In genomic region chr9:101387871-101388506, GRCh38 we compare ENCODE assay signal across 9 cellular contexts. TPM values are rescaled to one million over a fixed set of nuclear protein-coding genes. Genes with fewer than 3 reads are reported as not detected.
DNase-seq lines count a peak whose midpoint lies in the region; ATAC-seq and TF ChIP-seq lines count a peak whose summit lies in the region.
"Had no signal": no experiment of that assay in that cellular context is flagged by ENCODE, and none has a peak within 500 bp of the region (broad histone marks: within the 10 kb centered on the region; RNA-seq: fewer than 3 reads in every experiment).

No MANE protein-coding gene starts in this region.

- H3K36me3 ChIP-seq in cardiac muscle cell (peaks cover 14% of the 10 kb centered on the region), thyroid gland (peaks cover 10 to 16% of the 10 kb centered on the region in 2 donors)

- in situ Hi-C loops in astrocyte of the spinal cord (cut with HindIII; ENCODE audit: low sequenced_read_pairs): no loop called here

- 57 to 58% methylated on average over 6 of the region's 6 CpGs for WGBS in thyroid gland, 2 donors

- no peak for TF ChIP-seq POLR2A in thyroid gland (IDR thresholded peaks at IDR 0.05)

- H3K27ac ChIP-seq in cardiac muscle cell (no peak overlapping the region), thyroid gland (no peak overlapping the region)

- H3K27me3 ChIP-seq in cardiac muscle cell (no peaks in the 10 kb centered on the region), thyroid gland (no peaks in the 10 kb centered on the region)

- intact Hi-C loops in Right ventricle myocardium inferior (cut with DNase I) (no loop called here), thyroid gland (cut with DNase I) (no loop called here)

- H3K4me1 ChIP-seq in cardiac muscle cell (ENCODE audit: low read depth) (no peaks in the 10 kb centered on the region), thyroid gland (no peaks in the 10 kb centered on the region)

- no peaks in the 10 kb centered on the region for H3K9me3 ChIP-seq in cardiac muscle cell (ENCODE audit: low read depth)
- no peaks in the 10 kb centered on the region for H3K9me3 ChIP-seq in thyroid gland

- H3K4me3 ChIP-seq in cardiac muscle cell (no peak overlapping the region), astrocyte of the spinal cord (ENCODE audit: low read depth, low read length) (no peak overlapping the region), thyroid gland (replicated peaks in 1 of 3) (no peak overlapping the region)

- TF ChIP-seq CTCF in cardiac muscle cell (IDR thresholded peaks at IDR 0.05; ENCODE audit: low read depth, low read length) (peak; percentile 68), astrocyte of the spinal cord (IDR thresholded peaks at IDR 0.05; ENCODE audit: low read depth, low read length) (peak; percentile 64), thyroid gland (IDR thresholded peaks at IDR 0.05) (peak in 3 of 6 experiments; percentile 36 to 48 (median 41))

- ATAC-seq in Right ventricle myocardium inferior (no peak), HG02981 (IDR thresholded peaks at IDR 0.05; ENCODE audit: unreplicated experiment) (peak; percentile 74)

- DNase-seq in cardiac muscle cell (ENCODE audit: low read depth in 1 of 2, low spot score in 1 of 2): peak; percentile 46 to 67
- DNase-seq in Right ventricle myocardium inferior (ENCODE audit: missing footprints): no peak
- DNase-seq in NCI-H345 (lab: John Stamatoyannopoulos, UW): peak; percentile 85
- peak; percentile 39 for DNase-seq in astrocyte of the spinal cord (ENCODE audit: low read depth, low spot score)
- peak; percentile 67 for DNase-seq in kidney glomerular epithelial cell (lab: John Stamatoyannopoulos, UW)
- DNase-seq in thyroid gland: no peak
- DNase-seq in amniotic stem cell (lab: John Stamatoyannopoulos, UW): no peak

RNA-seq across cellular contexts. Expression of gene BAAT, which starts 3.2 kb away (rescaled TPM):
- not detected in 2 replicates for total RNA-seq in cardiac muscle cell
- polyA plus RNA-seq in cardiac muscle cell: not detected in 2 replicates
- total RNA-seq in Right ventricle myocardium inferior: not detected
- not detected for total RNA-seq in thyroid gland
- total RNA-seq: subcutaneous adipose tissue had no signal

RNA-seq across cellular contexts. Expression of gene MRPL50, which starts 10.4 kb away (rescaled TPM):
- total RNA-seq in cardiac muscle cell: 9.1 and 11.2 TPM in 2 replicates
- 23.5 and 24.5 TPM in 2 replicates for polyA plus RNA-seq in cardiac muscle cell
- total RNA-seq in Right ventricle myocardium inferior: 16.5 TPM
- 10 to 100 TPM; 12.5 to 17.4 (median 13.7) TPM for total RNA-seq in thyroid gland

RNA-seq across cellular contexts. Expression of gene ZNF189, which starts 10.7 kb away (rescaled TPM):
- 15.6 and 20.3 TPM in 2 replicates for total RNA-seq in cardiac muscle cell
- polyA plus RNA-seq in cardiac muscle cell: 5.8 and 8.4 TPM in 2 replicates
- 15.2 TPM for total RNA-seq in Right ventricle myocardium inferior
- 10 to 100 TPM; 21.6 to 34.1 (median 24.5) TPM for total RNA-seq in thyroid gland

RNA-seq across cellular contexts. Expression of gene ALDOB, which starts 47.6 kb away (rescaled TPM):
- not detected in 2 replicates for total RNA-seq in cardiac muscle cell
- polyA plus RNA-seq in cardiac muscle cell: 0.10 and 0.26 TPM in 2 replicates
- 0.43 TPM for total RNA-seq in Right ventricle myocardium inferior
- not detected for total RNA-seq in thyroid gland
- total RNA-seq: subcutaneous adipose tissue had no signal

Comparison
In these comparisons a context has a peak if more than half of its experiments do, and no peak if none do; other contexts are left out.
1. DNase-seq: peak in cardiac muscle cell (2 of 2), NCI-H345 (single experiment), astrocyte of the spinal cord (single experiment) and kidney glomerular epithelial cell (single experiment); none in Right ventricle myocardium inferior (single experiment), thyroid gland (0 of 2) and amniotic stem cell (single experiment).